ENCODE assay signal across 17 cellular contexts in the genomic region with DNA sequence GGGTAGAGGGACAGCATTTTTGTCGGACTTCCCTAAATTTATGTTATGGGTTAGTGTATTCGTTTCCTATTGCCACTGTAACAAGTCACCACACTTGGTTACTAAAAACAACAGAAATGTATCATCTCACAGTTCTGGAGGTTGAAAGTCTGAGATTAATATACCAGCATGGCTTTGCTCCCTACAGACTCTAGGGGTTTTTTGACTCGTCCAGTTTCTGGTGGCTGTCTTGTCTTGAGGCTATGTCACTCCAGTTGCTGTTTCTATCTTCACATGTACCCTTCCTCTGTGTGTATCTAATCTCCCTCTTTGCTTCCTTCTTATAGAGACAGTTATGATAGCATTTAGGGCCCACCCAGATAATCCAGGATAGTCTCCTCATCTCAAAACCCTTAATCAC.
DNase-seq lines count a peak whose midpoint lies in the region; ATAC-seq and TF ChIP-seq lines count a peak whose summit lies in the region.
"Had no signal": no experiment of that assay in that cellular context is flagged by ENCODE, and none has a peak within 500 bp of the region (broad histone marks: within the 10 kb centered on the region; RNA-seq: fewer than 3 reads in every experiment).

No MANE protein-coding gene starts in this region.

- TF ChIP-seq CTCF in GM12865 (IDR thresholded peaks at IDR 0.05; ENCODE audit: insufficient read depth, low read depth, low read length, missing control alignments) = no peak

- no peak overlapping the region for H3K4me3 ChIP-seq in GM12865 (ENCODE audit: low read depth, low read length)
- H3K4me3 ChIP-seq: BLaER1, MG63, SK-N-MC had no signal

- ATAC-seq in GM19395 (IDR thresholded peaks at IDR 0.05; ENCODE audit: unreplicated experiment) (peak; percentile 60), HG02798 (IDR thresholded peaks at IDR 0.05; ENCODE audit: poor library complexity, unreplicated experiment) (peak; percentile 74), HG03520 (IDR thresholded peaks at IDR 0.05; ENCODE audit: unreplicated experiment) (peak; percentile 73)
- ATAC-seq: HepG2 had no signal

- DNase-seq in GM12865 (ENCODE audit: low read depth) (peak; percentile 11), GDM1 (lab: John Stamatoyannopoulos, UW) (no peak), cerebellar cortex (ENCODE audit: low spot score) (no peak), DMS153 treated with DMSO at 0.1 percent for 48 hours (lab: John Stamatoyannopoulos, UW; ENCODE audit: unreplicated experiment) (no peak)
- DNase-seq in central memory CD4-positive, alpha-beta T cell = no peak
- DNase-seq: CD8-positive, alpha-beta memory T cell; MG63; NCI-H1092 treated with DMSO at 0.1 percent for 48 hours; NCI-H1694 treated with DMSO at 0.1 percent for 48 hours; NCI-H69; T-helper 1 cell had no signal
